ENCODE assay signal across 1 cellular context in genomic region chr14:65462411-65462810, GRCh38.
TF ChIP-seq lines count a peak whose summit lies in the region.

No MANE protein-coding gene starts in this region.

TF ChIP-seq in WTC11, 78 proteins besides CTCF, POLR2A, EP300 and RAD21 (continued from another document):
- TF ChIP-seq NFATC4 (CRISPR knock-in tag; IDR thresholded peaks at IDR 0.05) (no peak), ZNF121 (CRISPR knock-in tag; IDR thresholded peaks at IDR 0.05) (no peak), FOXK1 (CRISPR knock-in tag; IDR thresholded peaks at IDR 0.05) (no peak), ZNF281 (CRISPR knock-in tag; IDR thresholded peaks at IDR 0.05) (no peak), CREB1 (CRISPR knock-in tag; IDR thresholded peaks at IDR 0.05) (no peak), CBFB (CRISPR knock-in tag; IDR thresholded peaks at IDR 0.05; ENCODE audit: low read depth) (no peak), FOXJ3 (CRISPR knock-in tag; IDR thresholded peaks at IDR 0.05; ENCODE audit: borderline replicate concordance) (no peak), TEAD1 (CRISPR knock-in tag; IDR thresholded peaks at IDR 0.05) (no peak), NR2C2 (CRISPR knock-in tag; IDR thresholded peaks at IDR 0.05) (no peak), FOXP1 (CRISPR knock-in tag; IDR thresholded peaks at IDR 0.05; ENCODE audit: borderline replicate concordance) (no peak), ZNF232 (CRISPR knock-in tag; IDR thresholded peaks at IDR 0.05) (no peak), ZBTB21 (CRISPR knock-in tag; IDR thresholded peaks at IDR 0.05; ENCODE audit: borderline replicate concordance) (no peak), AFF4 (CRISPR knock-in tag; IDR thresholded peaks at IDR 0.05; ENCODE audit: borderline replicate concordance) (no peak)
